Comparison of ENCODE assay signal across 27 cellular contexts in the genomic region with DNA sequence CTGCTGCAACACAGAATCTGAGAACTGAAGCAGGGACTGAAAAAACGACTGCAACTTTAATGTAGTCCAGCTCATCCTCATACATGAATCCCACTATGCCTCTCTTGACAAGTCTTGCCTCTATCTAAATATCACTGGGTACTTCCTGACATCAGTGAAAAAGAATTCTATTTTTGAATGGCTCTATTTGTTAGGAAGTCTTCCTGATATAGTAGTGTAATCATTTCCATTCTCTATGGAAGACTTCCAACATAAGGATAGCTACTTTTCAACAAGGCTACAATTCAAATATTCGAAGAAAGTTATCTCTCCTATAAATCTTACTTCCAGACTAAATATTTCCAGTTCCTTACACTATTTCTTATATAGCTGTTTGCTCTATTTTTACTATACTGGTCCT.
"Had no signal": no experiment of that assay in that cellular context is flagged by ENCODE, and none has a peak within 500 bp of the region (broad histone marks: within the 10 kb centered on the region; RNA-seq: fewer than 3 reads in every experiment).

No MANE protein-coding gene starts in this region.

- H3K27ac ChIP-seq: neural progenitor cell, neutrophil, pancreas, prostate gland, right atrium auricular region, right lobe of liver, sigmoid colon, stomach, thoracic aorta, thyroid gland, tibial nerve, upper lobe of left lung had no signal

- H3K4me2 ChIP-seq: neural progenitor cell had no signal

- H3K9ac ChIP-seq: neural progenitor cell had no signal

- ATAC-seq: naive thymus-derived CD8-positive, alpha-beta T cell; natural killer cell treated with Interleukin-12 subunit alpha and Interleukin-12 subunit beta and Interleukin-15 and Interleukin-18, amount 100 ng/mL, for 72 hours; pancreas; right lobe of liver; stimulated activated effector memory CD8-positive, alpha-beta T cell treated with anti-CD3 and anti-CD28 coated beads, Interleukin-12 subunit alpha, Interleukin-12 subunit beta, amount 100 ng/mL, for 72 hours; stimulated activated naive B cell treated with anti-CD40 and anti-IgM and Interleukin-4, amounts not matched to agents 10 μg/mL and 1 μg/mL and 100 μg/mL, for 72 hours had no signal

- H3K27me3 ChIP-seq: neural progenitor cell, neutrophil, pancreas, right atrium auricular region, right lobe of liver, sigmoid colon, stomach, thyroid gland, tibial nerve, upper lobe of left lung had no signal

- DNase-seq: naive B cell; naive thymus-derived CD8-positive, alpha-beta T cell; nephron progenitor cell; nucleus accumbens; pancreas; retina; right lobe of liver; sigmoid colon; small intestine; stimulated activated CD4-positive, alpha-beta T cell treated with anti-CD3 and anti-CD28 coated beads, Interleukin-15, amount 100 ng/mL, for 24 hours; stimulated activated CD4-positive, alpha-beta T cell treated with anti-CD3 and anti-CD28 coated beads, Interleukin-2, amount 100 ng/mL, for 24 hours; stimulated activated CD4-positive, alpha-beta T cell treated with anti-CD3 and anti-CD28 coated beads, Interleukin-2, amount 100 ng/mL, for 48 hours; stimulated activated CD4-positive, alpha-beta T cell treated with anti-CD3 and anti-CD28 coated beads, Interleukin-4, amount 100 ng/mL, for 24 hours; stimulated activated naive B cell treated with anti-CD40 and anti-IgM and Interleukin-4, amounts not matched to agents 10 μg/mL and 1 μg/mL and 100 μg/mL, for 72 hours; stimulated activated naive CD4-positive, alpha-beta T cell treated with Interleukin-2 at 50 U/mL for 16 hours; stomach; thyroid gland; trophoblast cell had no signal

- H3K4me1 ChIP-seq: pancreas, prostate gland, right atrium auricular region, right lobe of liver, sigmoid colon, stomach, thyroid gland, tibial nerve, upper lobe of left lung had no signal

- H3K9me3 ChIP-seq: neutrophil, pancreas, prostate gland, right atrium auricular region, right lobe of liver, sigmoid colon, stomach, thoracic aorta, thyroid gland, tibial nerve, upper lobe of left lung had no signal

- H3K36me3 ChIP-seq: neural progenitor cell, neutrophil, pancreas, prostate gland, right atrium auricular region, right lobe of liver, sigmoid colon, stomach, thoracic aorta, thyroid gland, tibial nerve, upper lobe of left lung had no signal

- H3K4me3 ChIP-seq: neural progenitor cell, pancreas, prostate gland, right atrium auricular region, right lobe of liver, sigmoid colon, stomach, thoracic aorta, thyroid gland, tibial nerve, upper lobe of left lung had no signal

- H2AFZ ChIP-seq: neural progenitor cell had no signal
